Comparison of ENCODE assay signal across 21 cellular contexts in genomic region chr6:36983538-36983937, GRCh38. TPM values are rescaled to one million over a fixed set of nuclear protein-coding genes. Genes with fewer than 3 reads are reported as not detected.
DNase-seq lines count a peak whose midpoint lies in the region; TF ChIP-seq lines count a peak whose summit lies in the region.
"Had no signal": no experiment of that assay in that cellular context is flagged by ENCODE, and none has a peak within 500 bp of the region (broad histone marks: within the 10 kb centered on the region; RNA-seq: fewer than 3 reads in every experiment).

No MANE protein-coding gene starts in this region.

- no peak overlapping the region for H2AFZ ChIP-seq in OCI-LY7 (ENCODE audit: low read length)

- no peaks in the 10 kb centered on the region for H3K9me3 Mint-ChIP-seq in CD4-positive, alpha-beta memory T cell
- no peaks in the 10 kb centered on the region for H3K9me3 Mint-ChIP-seq in endodermal cell
- H3K9me3 Mint-ChIP-seq: activated T-helper 2 cell treated with anti-CD3 and anti-CD28 coated beads, Interferon-gamma antibody, Interleukin-2, Interleukin-4, amounts not matched to agents 10 μg/mL and 5 μg/mL and 100 μg/mL, durations not matched to agents 14 hours and 24 hours and 36 hours had no signal

- H3K4me3 Mint-ChIP-seq in CD4-positive, alpha-beta memory T cell = no peak overlapping the region
- H3K4me3 Mint-ChIP-seq in endodermal cell = no peak overlapping the region
- H3K4me3 Mint-ChIP-seq: activated CD8-positive, alpha-beta memory T cell treated with anti-CD3 and anti-CD28 coated beads, Interleukin-2, amount 10 ng/mL, durations not matched to agents 7 days and 5 days had no signal

- H3K4me3 ChIP-seq in CD4-positive, alpha-beta memory T cell (ENCODE audit: low read length in 2 of 2) = no peak overlapping the region
- H3K4me3 ChIP-seq in OCI-LY7 (ENCODE audit: low read depth, low read length, poor library complexity, severe bottlenecking) (no peak overlapping the region), endodermal cell (ENCODE audit: low read length) (peak overlapping the region; percentile 99), skeletal muscle satellite cell (ENCODE audit: low read length) (peak overlapping the region; percentile 98), esophagus muscularis mucosa (peak overlapping the region in 1 of 4 donors; percentile 99)
- H3K4me3 ChIP-seq: SJCRH30 had no signal

- POLR2A ChIA-PET in CD4-positive, alpha-beta memory T cell (lab: Charles Lee; ENCODE audit: partially characterized antibody) = interaction anchor here (1.6 kb wide), 1 partner anchor 27 kb away, joined by 5 read pairs; no protein-coding TSS in a partner anchor
- POLR2A ChIA-PET in OCI-LY7 (lab: Charles Lee) = interaction anchor here (0.6 to 0.9 kb wide), 2 partner anchors 24 to 47 kb away, joined by 3 to 4 read pairs; no protein-coding TSS in a partner anchor

- H3K9me3 ChIP-seq in CD4-positive, alpha-beta memory T cell (ENCODE audit: control insufficient read depth in 1 of 2, low read length in 2 of 2) = no peaks in the 10 kb centered on the region
- H3K9me3 ChIP-seq in OCI-LY7 (ENCODE audit: low read length) (no peaks in the 10 kb centered on the region), endodermal cell (ENCODE audit: control insufficient read depth, low read length) (no peaks in the 10 kb centered on the region), skeletal muscle satellite cell (replicated peaks; ENCODE audit: low read length) (no peaks in the 10 kb centered on the region), esophagus muscularis mucosa (no peaks in the 10 kb centered on the region)
- H3K9me3 ChIP-seq: adrenal gland, SJCRH30, suprapubic skin had no signal

- CTCF ChIA-PET in CD4-positive, alpha-beta memory T cell (lab: Charles Lee; ENCODE audit: partially characterized antibody) = interaction anchor here (0.6 to 5.4 kb wide), 4 partner anchors 35 to 383 kb away, joined by 3 to 35 read pairs (median 15); no protein-coding TSS in a partner anchor
- CTCF ChIA-PET in OCI-LY7 (lab: Charles Lee; ENCODE audit: unreplicated experiment) = no interaction called here

- H3K9ac ChIP-seq in endodermal cell (ENCODE audit: extremely low read depth, low read length, poor library complexity, severe bottlenecking) = no peak overlapping the region
- H3K9ac ChIP-seq in skeletal muscle satellite cell (ENCODE audit: low read depth, low read length) = no peak overlapping the region

- TF ChIP-seq EP300 in esophagus muscularis mucosa (IDR thresholded peaks at IDR 0.05) = no peak

- peaks cover 9% of the 10 kb centered on the region for H3K36me3 ChIP-seq in CD4-positive, alpha-beta memory T cell (ENCODE audit: insufficient read depth, low read length)
- H3K36me3 ChIP-seq in OCI-LY7 (ENCODE audit: insufficient read depth, low read length) = peaks cover 13% of the 10 kb centered on the region; the same call in 1 of the 2 replicates
- peaks cover 44% of the 10 kb centered on the region for H3K36me3 ChIP-seq in endodermal cell (ENCODE audit: control insufficient read depth, insufficient read depth, low read length)
- H3K36me3 ChIP-seq in skeletal muscle satellite cell (ENCODE audit: insufficient read depth, low read length) = peaks cover 16% of the 10 kb centered on the region
- H3K36me3 ChIP-seq in esophagus muscularis mucosa = peaks cover 0 to 23% (median 12%) of the 10 kb centered on the region in 4 donors
- H3K36me3 ChIP-seq: SJCRH30, suprapubic skin had no signal

- WGBS in endodermal cell (ENCODE audit: insufficient coverage in 1 of 2, insufficient read length in 1 of 2), 2 experiments = 84 to 92% methylated on average over 3 of the region's 3 CpGs
- 96% methylated on average over 3 of the region's 3 CpGs for WGBS in esophagus muscularis mucosa

- TF ChIP-seq CTCF in OCI-LY7 (conservative IDR thresholded peaks at IDR 0.05; ENCODE audit: low read length) (no peak), endodermal cell (conservative IDR thresholded peaks at IDR 0.05) (no peak), esophagus muscularis mucosa (IDR thresholded peaks at IDR 0.05) (no peak)

- peaks cover 17 to 39% of the 10 kb centered on the region in 2 donors for H3K36me3 Mint-ChIP-seq in CD4-positive, alpha-beta memory T cell
- peaks cover 17% of the 10 kb centered on the region for H3K36me3 Mint-ChIP-seq in endodermal cell (ENCODE audit: low read depth)

- no peaks in the 10 kb centered on the region for H3K27me3 Mint-ChIP-seq in CD4-positive, alpha-beta memory T cell
- no peaks in the 10 kb centered on the region for H3K27me3 Mint-ChIP-seq in endodermal cell (ENCODE audit: insufficient read depth)
- H3K27me3 Mint-ChIP-seq: activated CD8-positive, alpha-beta memory T cell treated with anti-CD3 and anti-CD28 coated beads, Interleukin-2, amount 10 ng/mL, durations not matched to agents 7 days and 5 days had no signal

- TF ChIP-seq POLR2A in esophagus muscularis mucosa (IDR thresholded peaks at IDR 0.05; ENCODE audit: low read depth) = no peak

- peaks cover 48% of the 10 kb centered on the region for H3K4me1 ChIP-seq in CD4-positive, alpha-beta memory T cell (ENCODE audit: insufficient read depth, low read length)
- H3K4me1 ChIP-seq in OCI-LY7 (ENCODE audit: insufficient read depth, low read length, poor library complexity, severe bottlenecking) = peaks cover 33% of the 10 kb centered on the region
- H3K4me1 ChIP-seq in endodermal cell (ENCODE audit: control insufficient read depth, insufficient read depth, low read length) = peaks cover 3% of the 10 kb centered on the region
- H3K4me1 ChIP-seq in skeletal muscle satellite cell (ENCODE audit: control insufficient read depth, insufficient read depth, low read length) = peaks cover 39% of the 10 kb centered on the region
- peaks cover 70 to 77% (median 76%) of the 10 kb centered on the region in 4 donors for H3K4me1 ChIP-seq in esophagus muscularis mucosa

- peaks cover 27 to 52% (median 33%) of the 10 kb centered on the region in 4 donors for H3K4me1 Mint-ChIP-seq in CD4-positive, alpha-beta memory T cell
- peaks cover 19% of the 10 kb centered on the region for H3K4me1 Mint-ChIP-seq in endodermal cell

- peaks cover 15% of the 10 kb centered on the region for H4K20me1 ChIP-seq in OCI-LY7 (ENCODE audit: insufficient read depth, low read length)

- DNase-seq in CD4-positive, alpha-beta memory T cell = no peak
- DNase-seq in OCI-LY7 (ENCODE audit: low spot score) (no peak), endodermal cell (no peak), esophagus muscularis mucosa (ENCODE audit: extremely low spot score) (no peak), occipital lobe (lab: John Stamatoyannopoulos, UW) (no peak), EL (no peak)
- DNase-seq: activated CD4-positive, alpha-beta T cell treated with anti-CD3 and anti-CD28 coated beads for 1 hour; activated CD8-positive, alpha-beta memory T cell treated with anti-CD3 and anti-CD28 coated beads, Interleukin-2, amount 10 ng/mL, durations not matched to agents 7 days and 5 days; adrenal gland; caudate nucleus; DMS53; NCI-H187; NCI-H446; SJCRH30; stimulated activated CD4-positive, alpha-beta T cell treated with anti-CD3 and anti-CD28 coated beads, Interleukin-4, amount 100 ng/mL, for 1 hour had no signal

- intact Hi-C loops in CD4-positive, alpha-beta memory T cell (cut with micrococcal nuclease) = no loop called here
- intact Hi-C loops in OCI-LY7 (cut with micrococcal nuclease; ENCODE audit: unreplicated experiment) (no loop called here), esophagus muscularis mucosa (cut with DNase I) (loop anchor here (5.0 kb wide), 2 partner anchors 76 to 96 kb away; partner anchors contain the start of gene C6orf89)

- no peaks in the 10 kb centered on the region for H3K27me3 ChIP-seq in CD4-positive, alpha-beta memory T cell (ENCODE audit: insufficient read depth, low read length)
- H3K27me3 ChIP-seq in endodermal cell (ENCODE audit: control insufficient read depth, insufficient read depth, low read length, poor library complexity, severe bottlenecking) (no peaks in the 10 kb centered on the region), skeletal muscle satellite cell (ENCODE audit: control insufficient read depth, insufficient read depth, low read length) (no peaks in the 10 kb centered on the region), esophagus muscularis mucosa (peaks cover 0 to 3% (median 0%) of the 10 kb centered on the region in 4 donors)
- H3K27me3 ChIP-seq: adrenal gland, SJCRH30, suprapubic skin had no signal

- peak overlapping the region; percentile 94 for H3K27ac ChIP-seq in CD4-positive, alpha-beta memory T cell (ENCODE audit: low read depth, low read length)
- no peak overlapping the region for H3K27ac ChIP-seq in OCI-LY7 (ENCODE audit: low read depth, low read length, poor library complexity, severe bottlenecking)
- no peak overlapping the region for H3K27ac ChIP-seq in endodermal cell (ENCODE audit: low read depth, low read length)
- peak overlapping the region in 2 of 4 donors; percentile 97 to 98 for H3K27ac ChIP-seq in esophagus muscularis mucosa (replicated peaks in 1 of 4)
- H3K27ac ChIP-seq: C4-2B, SJCRH30, suprapubic skin had no signal

- no peak overlapping the region for H3K27ac Mint-ChIP-seq in CD4-positive, alpha-beta memory T cell
- H3K27ac Mint-ChIP-seq in endodermal cell = no peak overlapping the region
- H3K27ac Mint-ChIP-seq: activated CD8-positive, alpha-beta memory T cell treated with anti-CD3 and anti-CD28 coated beads, Interleukin-2, amount 10 ng/mL, durations not matched to agents 7 days and 5 days; activated T-helper 2 cell treated with anti-CD3 and anti-CD28 coated beads, Interferon-gamma antibody, Interleukin-2, Interleukin-4, amounts not matched to agents 10 μg/mL and 5 μg/mL and 100 μg/mL, durations not matched to agents 14 hours and 24 hours and 36 hours had no signal

- no peaks in the 10 kb centered on the region for H3K9me2 ChIP-seq in OCI-LY7 (ENCODE audit: insufficient read depth, low read length)

- H3K4me2 ChIP-seq in OCI-LY7 (ENCODE audit: low read length) = 0 out of 2 replicates have a peak overlapping the region, but pooled peaks have one; percentile 89
- peak overlapping the region; percentile 95 for H3K4me2 ChIP-seq in skeletal muscle satellite cell (ENCODE audit: low read length)

- no TSS peak for BruUV-seq in OCI-LY7 (replicated peaks; lab: Mats Ljungman, UMichigan)

- peaks cover 40% of the 10 kb centered on the region for H3K79me2 ChIP-seq in OCI-LY7 (ENCODE audit: insufficient read depth, low read depth, low read length)

RNA-seq across cellular contexts. Expression of gene MTCH1, which starts 2.5 kb away (rescaled TPM):
- total RNA-seq in CD4-positive, alpha-beta memory T cell = 100 to 1,000 TPM; 142 to 151 TPM
- polyA plus RNA-seq in CD4-positive, alpha-beta memory T cell = 100 to 1,000 TPM in 1 of 2 donors, 10 to 100 TPM in 1; 94.1 to 125 TPM
- total RNA-seq in OCI-LY7 (2014; rRNA removed; shearing (Covaris generic)) = 81.4 and 93.7 TPM in 2 replicates
- total RNA-seq in OCI-LY7 (2022) (72.5 and 79.6 TPM in 2 replicates), endodermal cell (100 to 1,000 TPM; 226 to 235 TPM), esophagus muscularis mucosa (100 to 1,000 TPM; 205 to 258 (median 232) TPM), occipital lobe (133 TPM)
- polyA plus RNA-seq in endodermal cell (2013, experiment 1 of 2) = 162 TPM
- 156 TPM for polyA plus RNA-seq in endodermal cell (2013, experiment 2 of 2)
- 161 and 181 TPM in 2 replicates for total RNA-seq in skeletal muscle satellite cell (2012; rRNA removed)

RNA-seq across cellular contexts. Expression of gene FGD2, which starts 21.9 kb away (rescaled TPM):
- 1 to 10 TPM; 1.4 to 1.5 TPM for total RNA-seq in CD4-positive, alpha-beta memory T cell
- under 1 TPM in 1 of 2 donors, not detected in 1; 0.11 TPM for polyA plus RNA-seq in CD4-positive, alpha-beta memory T cell
- 23.8 and 27.8 TPM in 2 replicates for total RNA-seq in OCI-LY7 (2014; rRNA removed; shearing (Covaris generic))
- 45.7 and 48.6 TPM in 2 replicates for total RNA-seq in OCI-LY7 (2022)
- not detected for total RNA-seq in endodermal cell
- polyA plus RNA-seq in endodermal cell (2013, experiment 1 of 2) = not detected
- polyA plus RNA-seq in endodermal cell (2013, experiment 2 of 2) = not detected
- not detected in 2 replicates for total RNA-seq in skeletal muscle satellite cell (2012; rRNA removed)
- 10 to 100 TPM; 13.9 to 23.1 (median 19.3) TPM for total RNA-seq in esophagus muscularis mucosa
- 2.0 TPM for total RNA-seq in occipital lobe
- total RNA-seq: osteocyte, SJCRH30 had no signal

RNA-seq across cellular contexts. Expression of gene PI16, which starts 29.0 kb away (rescaled TPM):
- 1 to 10 TPM; 5.8 to 6.0 TPM for total RNA-seq in CD4-positive, alpha-beta memory T cell
- polyA plus RNA-seq in CD4-positive, alpha-beta memory T cell = 10 to 100 TPM; 31.5 to 53.8 TPM
- not detected in 2 replicates for total RNA-seq in OCI-LY7 (2014; rRNA removed; shearing (Covaris generic))
- total RNA-seq in OCI-LY7 (2022) (0.30 TPM in 1 of 2 replicates, not detected in the other), endodermal cell (not detected), esophagus muscularis mucosa (10 to 100 TPM; 44.8 to 64.3 (median 56.9) TPM), occipital lobe (0.78 TPM)
- not detected for polyA plus RNA-seq in endodermal cell (2013, experiment 1 of 2)
- polyA plus RNA-seq in endodermal cell (2013, experiment 2 of 2) = not detected
- not detected in 2 replicates for total RNA-seq in skeletal muscle satellite cell (2012; rRNA removed)
- total RNA-seq: activated T-helper 2 cell treated with anti-CD3 and anti-CD28 coated beads, Interferon-gamma antibody, Interleukin-2, Interleukin-4, amounts not matched to agents 10 μg/mL and 5 μg/mL and 100 μg/mL, durations not matched to agents 14 hours and 24 hours and 36 hours; left lobe of liver; osteocyte; SJCRH30 had no signal

Comparison
In these comparisons a context has a peak if more than half of its experiments do, and no peak if none do; other contexts are left out.
1. H3K4me3 ChIP-seq: peak in endodermal cell (single experiment) and skeletal muscle satellite cell (single experiment); none in CD4-positive, alpha-beta memory T cell (0 of 2) and OCI-LY7 (single experiment).
2. RNA of gene PI16, which starts 29.0 kb away (total RNA-seq): 44.8 to 64.3 TPM in esophagus muscularis mucosa; 5.8 to 6.0 TPM in CD4-positive, alpha-beta memory T cell, 0.78 TPM in occipital lobe (single experiment), 0.30 TPM in OCI-LY7 and not detected in endodermal cell; every median in the first group is over 4 times any median in the second.